In the genomic region with DNA sequence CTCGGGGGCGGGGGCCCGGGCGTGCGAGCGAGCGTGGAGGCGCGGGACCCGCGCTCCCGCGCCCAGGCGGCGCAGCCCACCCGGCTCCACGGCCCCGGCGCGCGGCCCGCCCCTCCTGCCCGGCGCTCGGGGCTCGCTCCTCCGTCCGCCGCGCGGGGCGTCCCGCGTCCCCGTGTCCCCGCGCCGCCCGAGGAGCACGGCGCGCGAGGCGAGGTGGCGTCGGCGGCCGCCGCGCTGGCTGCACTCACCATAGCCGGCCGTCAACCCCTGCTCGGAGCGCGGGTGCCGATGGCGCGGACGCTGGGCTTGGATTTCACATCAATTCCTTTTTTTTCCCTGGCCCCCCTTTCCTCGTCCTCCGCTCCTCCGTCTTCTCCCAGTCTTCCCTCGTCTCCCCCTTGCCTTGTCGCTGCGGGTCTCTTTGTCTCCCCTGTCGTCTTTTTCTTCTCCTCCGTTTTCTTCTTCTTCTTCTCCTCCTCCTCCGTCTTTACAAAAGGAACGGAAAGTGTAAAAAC, we compare ENCODE assay signal across 8 cellular contexts. TPM values are rescaled to one million over a fixed set of nuclear protein-coding genes. Genes with fewer than 3 reads are reported as not detected.
A peak's percentile ranks its signal among the peaks of the same experiment; 100 is the strongest.
DNase-seq lines count a peak whose midpoint lies in the region; TF ChIP-seq lines count a peak whose summit lies in the region.

No MANE protein-coding gene starts in this region.

- H3K9me3 ChIP-seq in iPS-20b (ENCODE audit: insufficient read depth, low read depth, low read length) (no peaks in the 10 kb centered on the region), stomach smooth muscle (ENCODE audit: control insufficient read depth in 2 of 2, low read length in 2 of 2) (no peaks in the 10 kb centered on the region)

- 0 out of 2 replicates have a peak, but pooled peaks have one; percentile 2 for TF ChIP-seq CTCF in 22Rv1 (IDR thresholded peaks at IDR 0.05)

- H3K4me1 ChIP-seq in iPS-20b (ENCODE audit: insufficient read depth, low read length), result peaks cover 33% of the 10 kb centered on the region
- peaks cover 24% of the 10 kb centered on the region for H3K4me1 ChIP-seq in stomach smooth muscle (ENCODE audit: control insufficient read depth, insufficient read depth, low read length)

- H3K27ac Mint-ChIP-seq in activated naive CD8-positive, alpha-beta T cell treated with anti-CD3 and anti-CD28 coated beads for 36 hours, result peak overlapping the region; percentile 88

- DNase-seq in H7 (peak; percentile 69), NCI-H1436 treated with DMSO at 0.1 percent for 48 hours (lab: John Stamatoyannopoulos, UW) (no peak), NCI-H774 (lab: John Stamatoyannopoulos, UW) (no peak), SKM-1 treated with dmso at 0.1 percent for 144 hours (lab: John Stamatoyannopoulos, UW; ENCODE audit: unreplicated experiment) (no peak)
- peak; percentile 24 for DNase-seq in activated naive CD8-positive, alpha-beta T cell treated with anti-CD3 and anti-CD28 coated beads for 36 hours

- no peaks in the 10 kb centered on the region for H3K36me3 ChIP-seq in H7 (replicated peaks; ENCODE audit: control insufficient read depth, insufficient read depth, low read length)
- no peaks in the 10 kb centered on the region for H3K36me3 ChIP-seq in iPS-20b (ENCODE audit: insufficient read depth, low read depth, low read length)
- H3K36me3 ChIP-seq in stomach smooth muscle (ENCODE audit: control insufficient read depth in 2 of 2, insufficient read depth in 2 of 2, low read length in 2 of 2), result no peaks in the 10 kb centered on the region

- H3K4me3 ChIP-seq in H7 (ENCODE audit: insufficient read depth, low read depth, low read length) (peak overlapping the region; percentile 52), iPS-20b (ENCODE audit: low read length) (peak overlapping the region; percentile 71), stomach smooth muscle (ENCODE audit: low read length in 2 of 2) (peak overlapping the region; percentile 81 to 82)

- peak overlapping the region; percentile 97 for H3K27ac ChIP-seq in 22Rv1
- H3K27ac ChIP-seq in iPS-20b (ENCODE audit: low read length), result no peak overlapping the region
- H3K27ac ChIP-seq in stomach smooth muscle (ENCODE audit: low read length), result peak overlapping the region; percentile 37

- H3K27me3 Mint-ChIP-seq in activated naive CD8-positive, alpha-beta T cell treated with anti-CD3 and anti-CD28 coated beads for 36 hours, result peaks cover 20% of the 10 kb centered on the region

- peaks cover 23% of the 10 kb centered on the region for H3K36me3 Mint-ChIP-seq in activated naive CD8-positive, alpha-beta T cell treated with anti-CD3 and anti-CD28 coated beads for 36 hours

- H3K4me3 Mint-ChIP-seq in activated naive CD8-positive, alpha-beta T cell treated with anti-CD3 and anti-CD28 coated beads for 36 hours, result peak overlapping the region; percentile 93

- peak overlapping the region; percentile 35; the same call in 1 of the 2 replicates for H3K9ac ChIP-seq in iPS-20b (ENCODE audit: low read depth, low read length)
- peak overlapping the region; percentile 51 to 72 for H3K9ac ChIP-seq in stomach smooth muscle (ENCODE audit: low read length in 2 of 2)

- H3K4me1 Mint-ChIP-seq in activated naive CD8-positive, alpha-beta T cell treated with anti-CD3 and anti-CD28 coated beads for 36 hours, result peaks cover 32% of the 10 kb centered on the region

- H3K27me3 ChIP-seq in H7 (ENCODE audit: control insufficient read depth, insufficient read depth, low read length), result peaks cover 69% of the 10 kb centered on the region
- H3K27me3 ChIP-seq in iPS-20b (ENCODE audit: insufficient read depth, low read length), result peaks cover 95% of the 10 kb centered on the region
- peaks cover 0 to 10% of the 10 kb centered on the region in 2 donors for H3K27me3 ChIP-seq in stomach smooth muscle (ENCODE audit: control insufficient read depth in 1 of 2, insufficient read depth in 2 of 2, low read length in 2 of 2)

- H3K9me3 Mint-ChIP-seq in activated naive CD8-positive, alpha-beta T cell treated with anti-CD3 and anti-CD28 coated beads for 36 hours, result peaks cover 16% of the 10 kb centered on the region

RNA-seq across cellular contexts. Expression of gene PTCH1, which starts 0.5 kb away (rescaled TPM):
- 14.0 and 18.3 TPM in 2 replicates for total RNA-seq in H7 (2014; rRNA removed; shearing (Covaris generic))
- total RNA-seq in activated naive CD8-positive, alpha-beta T cell treated with anti-CD3 and anti-CD28 coated beads for 36 hours, result 1 to 10 TPM; 4.8 to 6.1 TPM

Comparison
In these comparisons a context has a peak if more than half of its experiments do, and no peak if none do; other contexts are left out.
1. DNase-seq: peak in H7 (single experiment) and activated naive CD8-positive, alpha-beta T cell treated with anti-CD3 and anti-CD28 coated beads for 36 hours (single experiment); none in NCI-H1436 treated with DMSO at 0.1 percent for 48 hours (single experiment), NCI-H774 (single experiment) and SKM-1 treated with dmso at 0.1 percent for 144 hours (single experiment).
2. Peak in every context shown above with its lines, with median percentiles within 50 percentile points of each other: H3K4me3 ChIP-seq.